ENCODE assay signal across 11 cellular contexts in the genomic region with DNA sequence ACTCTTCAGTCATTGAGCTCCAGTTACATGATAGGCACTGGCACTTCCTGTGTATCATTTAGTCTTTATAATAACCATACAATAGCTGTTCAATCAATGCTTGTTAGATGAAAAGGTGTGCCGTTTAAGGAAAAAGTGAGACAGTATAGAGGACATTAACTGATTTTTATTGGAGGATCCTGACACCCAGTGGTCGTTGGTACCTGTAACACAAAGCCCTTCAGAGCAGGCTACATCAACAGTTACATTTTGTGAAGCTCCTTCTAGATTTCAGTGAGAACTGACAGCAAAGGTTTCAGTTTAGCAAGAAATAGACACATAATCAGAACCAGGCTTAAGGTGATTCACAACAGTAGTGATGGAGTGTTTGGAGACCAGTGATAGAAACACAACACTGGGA. TPM values are rescaled to one million over a fixed set of nuclear protein-coding genes. Genes with fewer than 3 reads are reported as not detected.
A peak's percentile ranks its signal among the peaks of the same experiment; 100 is the strongest.
DNase-seq lines count a peak whose midpoint lies in the region; FAIRE-seq and TF ChIP-seq lines count a peak whose summit lies in the region.
"Had no signal": no experiment of that assay in that cellular context is flagged by ENCODE, and none has a peak within 500 bp of the region (broad histone marks: within the 10 kb centered on the region; RNA-seq: fewer than 3 reads in every experiment).

No MANE protein-coding gene starts in this region.

- H2AFZ ChIP-seq in SK-N-SH (ENCODE audit: low read depth): no peak overlapping the region; the same call in 1 of the 2 replicates

- H3K4me1 ChIP-seq in SK-N-SH (ENCODE audit: control insufficient read depth in 1 of 2, insufficient read depth in 2 of 2, low read depth in 1 of 2, low read length in 1 of 2): no peaks in the 10 kb centered on the region

- POLR2A ChIA-PET in GM10248 (lab: Yijun Ruan, JAX) (no interaction called here), SK-N-SH (lab: Yijun Ruan, JAX) (no interaction called here)

- no peaks in the 10 kb centered on the region for H3F3A ChIP-seq in SK-N-SH (replicated peaks; ENCODE audit: insufficient read depth)

- no peaks in the 10 kb centered on the region for H4K20me1 ChIP-seq in SK-N-SH (ENCODE audit: insufficient read depth)

- H3K27ac ChIP-seq in SK-N-SH (ENCODE audit: low read depth in 2 of 2, low read length in 1 of 2): no peak overlapping the region

- H3K4me2 ChIP-seq in SK-N-SH: no peak overlapping the region

- no peak for TF ChIP-seq EP300 in SK-N-SH (IDR thresholded peaks at IDR 0.05; ENCODE audit: borderline replicate concordance in 1 of 2, low read depth in 1 of 2, low read length in 1 of 2)

- TF ChIP-seq RAD21 in SK-N-SH (IDR thresholded peaks at IDR 0.05; ENCODE audit: low read length): peak; percentile 50

- H3K9me2 ChIP-seq in SK-N-SH: no peaks in the 10 kb centered on the region

- H3K36me3 ChIP-seq in SK-N-SH (replicated peaks in 1 of 2; ENCODE audit: control insufficient read depth in 1 of 2, insufficient read depth in 2 of 2, low read length in 1 of 2): no peaks in the 10 kb centered on the region

- 48% methylated on average over 2 of the region's 2 CpGs for WGBS in SK-N-SH (ENCODE audit: low lambda C conversion rate)

- no peaks in the 10 kb centered on the region for H3K79me2 ChIP-seq in SK-N-SH (ENCODE audit: insufficient read depth)

- CTCF ChIA-PET in GM10248 (lab: Yijun Ruan, JAX): interaction anchor here (0.8 to 1.4 kb wide), 4 partner anchors 12 to 58 kb away, joined by 3 to 4 read pairs (median 4); no protein-coding TSS in a partner anchor
- CTCF ChIA-PET in SK-N-SH (lab: Yijun Ruan, JAX): interaction anchor here (1.9 kb wide), 1 partner anchor 564 kb away, joined by 4 read pairs; the partner anchor contains the start of gene CCDC83

- H3K4me3 ChIP-seq in SK-N-SH (ENCODE audit: low read depth in 2 of 2, low read length in 1 of 2): no peak overlapping the region

- FAIRE-seq in GM19239 (lab: Jason Lieb, UNC): no peak

- DNase-seq in GM10248 (ENCODE audit: extremely low spot score) (no peak), HCEC 1CT (peak; percentile 13), SK-N-SH (no peak), kidney tubule cell (ENCODE audit: low spot score) (peak; percentile 13), COLO829 (ENCODE audit: low spot score) (no peak), GM19239 (ENCODE audit: insufficient read length, low spot score) (no peak), NCI-H510A treated with DMSO at 0.1 percent for 48 hours (lab: John Stamatoyannopoulos, UW) (no peak)
- no peak for DNase-seq in stimulated activated CD4-positive, alpha-beta T cell treated with anti-CD3 and anti-CD28 coated beads, Interleukin-2, amount 100 ng/mL, for 24 hours
- DNase-seq: activated CD4-positive, alpha-beta T cell treated with anti-CD3 and anti-CD28 coated beads for 1 hour; effector memory CD8-positive, alpha-beta T cell; KBM-7 had no signal

- H3K9me3 ChIP-seq in SK-N-SH: no peaks in the 10 kb centered on the region

- no peaks in the 10 kb centered on the region for H3K27me3 ChIP-seq in SK-N-SH (ENCODE audit: insufficient read depth)

- H3K9ac ChIP-seq in SK-N-SH: no peak overlapping the region

- peak; percentile 7 for TF ChIP-seq CTCF in GM10248 (IDR thresholded peaks at IDR 0.05; ENCODE audit: control extremely low read depth, extremely low read depth, low read depth, missing control alignments)
- peak; percentile 46 for TF ChIP-seq CTCF in SK-N-SH (IDR thresholded peaks at IDR 0.05)

TF ChIP-seq in SK-N-SH, 30 proteins besides CTCF, POLR2A, EP300 and RAD21:
- TF ChIP-seq YY1 (IDR thresholded peaks at IDR 0.05; ENCODE audit: low read depth) (no peak), SMC3 (IDR thresholded peaks at IDR 0.05; ENCODE audit: low read depth, low read length) (peak; percentile 33; the same call in 1 of the 2 replicates), USF1 (IDR thresholded peaks at IDR 0.05; ENCODE audit: borderline replicate concordance, low read depth) (no peak)
TF ChIP-seq in SK-N-SH: peak in this region for 1.

RNA-seq across cellular contexts. Expression of gene CCDC81, which starts 44.2 kb away (rescaled TPM):
- 0.49 and 0.62 TPM in 2 replicates for polyA plus RNA-seq in SK-N-SH (2012; rRNA removed)
- polyA plus RNA-seq in SK-N-SH (2012; cell fraction: cytosol; rRNA removed): 0.38 and 0.64 TPM in 2 replicates
- polyA plus RNA-seq in SK-N-SH (2012; cell fraction: nucleus; rRNA removed): 1.8 and 2.0 TPM in 2 replicates

Comparison
In these comparisons a context has a peak if more than half of its experiments do, and no peak if none do; other contexts are left out.
1. DNase-seq: peak in HCEC 1CT (single experiment) and kidney tubule cell (single experiment); none in GM10248 (single experiment), SK-N-SH (single experiment), COLO829 (single experiment), GM19239 (single experiment), stimulated activated CD4-positive, alpha-beta T cell treated with anti-CD3 and anti-CD28 coated beads, Interleukin-2, amount 100 ng/mL, for 24 hours (0 of 2) and NCI-H510A treated with DMSO at 0.1 percent for 48 hours (single experiment).